In the genomic region with DNA sequence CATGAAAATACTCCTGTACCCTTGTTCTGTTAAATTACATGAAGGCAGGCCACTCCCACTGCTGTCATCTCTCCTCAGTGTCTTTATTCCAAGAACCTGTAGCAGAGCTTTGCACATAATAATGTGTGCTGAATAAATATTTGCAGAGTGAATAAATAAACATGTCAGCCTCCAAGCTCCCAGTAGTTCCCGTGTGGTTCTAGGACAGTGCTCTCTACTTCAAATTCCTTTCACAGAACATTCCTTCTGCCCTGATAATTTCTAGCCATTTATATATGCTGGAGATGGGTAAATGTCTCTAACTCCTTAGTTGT, we compare ENCODE assay signal across 10 cellular contexts. TPM values are rescaled to one million over a fixed set of nuclear protein-coding genes. Genes with fewer than 3 reads are reported as not detected.
A peak's percentile ranks its signal among the peaks of the same experiment; 100 is the strongest.
DNase-seq lines count a peak whose midpoint lies in the region; ATAC-seq and TF ChIP-seq lines count a peak whose summit lies in the region.
"Had no signal": no experiment of that assay in that cellular context is flagged by ENCODE, and none has a peak within 500 bp of the region (broad histone marks: within the 10 kb centered on the region; RNA-seq: fewer than 3 reads in every experiment).

No MANE protein-coding gene starts in this region.

- ATAC-seq in activated CD8-positive, alpha-beta memory T cell treated with anti-CD3 and anti-CD28 coated beads, Interleukin-2, amount 10 ng/mL, durations not matched to agents 7 days and 5 days, result no peak
- peak; percentile 41 for ATAC-seq in HG02885 (IDR thresholded peaks at IDR 0.05; ENCODE audit: poor library complexity, unreplicated experiment)
- peak; percentile 19 for ATAC-seq in stimulated activated effector memory CD8-positive, alpha-beta T cell treated with anti-CD3 and anti-CD28 coated beads, Interleukin-12 subunit alpha, Interleukin-12 subunit beta, amount 100 ng/mL, for 72 hours
- ATAC-seq in HG03571 (IDR thresholded peaks at IDR 0.05; ENCODE audit: unreplicated experiment), result no peak

- H3K27ac Mint-ChIP-seq in activated CD8-positive, alpha-beta memory T cell treated with anti-CD3 and anti-CD28 coated beads, Interleukin-2, amount 10 ng/mL, durations not matched to agents 7 days and 5 days, result peak overlapping the region; percentile 52
- no peak overlapping the region for H3K27ac Mint-ChIP-seq in stimulated activated effector memory CD8-positive, alpha-beta T cell treated with anti-CD3 and anti-CD28 coated beads, Interleukin-12 subunit alpha, Interleukin-12 subunit beta, amount 100 ng/mL, for 72 hours
- H3K27ac Mint-ChIP-seq in CD14-positive monocyte (no peak overlapping the region), immature natural killer cell (no peak overlapping the region)
- H3K27ac Mint-ChIP-seq: B cell had no signal

- peaks cover 1% of the 10 kb centered on the region for H3K36me3 Mint-ChIP-seq in activated CD8-positive, alpha-beta memory T cell treated with anti-CD3 and anti-CD28 coated beads, Interleukin-2, amount 10 ng/mL, durations not matched to agents 7 days and 5 days
- no peaks in the 10 kb centered on the region for H3K36me3 Mint-ChIP-seq in stimulated activated effector memory CD8-positive, alpha-beta T cell treated with anti-CD3 and anti-CD28 coated beads, Interleukin-12 subunit alpha, Interleukin-12 subunit beta, amount 100 ng/mL, for 72 hours
- H3K36me3 Mint-ChIP-seq in CD14-positive monocyte, result no peaks in the 10 kb centered on the region
- H3K36me3 Mint-ChIP-seq in immature natural killer cell, result no peaks in the 10 kb centered on the region

- H3K27me3 Mint-ChIP-seq in activated CD8-positive, alpha-beta memory T cell treated with anti-CD3 and anti-CD28 coated beads, Interleukin-2, amount 10 ng/mL, durations not matched to agents 7 days and 5 days, result peaks cover 7% of the 10 kb centered on the region
- H3K27me3 Mint-ChIP-seq in CD14-positive monocyte (ENCODE audit: low read depth in 3 of 3) (peaks cover 0 to 5% (median 3%) of the 10 kb centered on the region in 3 donors), immature natural killer cell (ENCODE audit: low read depth in 3 of 3) (peaks cover 2 to 7% (median 4%) of the 10 kb centered on the region in 3 donors)

- no peaks in the 10 kb centered on the region for H3K9me3 Mint-ChIP-seq in activated CD8-positive, alpha-beta memory T cell treated with anti-CD3 and anti-CD28 coated beads, Interleukin-2, amount 10 ng/mL, durations not matched to agents 7 days and 5 days (ENCODE audit: low read depth)
- no peaks in the 10 kb centered on the region for H3K9me3 Mint-ChIP-seq in stimulated activated effector memory CD8-positive, alpha-beta T cell treated with anti-CD3 and anti-CD28 coated beads, Interleukin-12 subunit alpha, Interleukin-12 subunit beta, amount 100 ng/mL, for 72 hours
- no peaks in the 10 kb centered on the region for H3K9me3 Mint-ChIP-seq in CD14-positive monocyte
- peaks cover 0 to 1% (median 0%) of the 10 kb centered on the region in 6 donors for H3K9me3 Mint-ChIP-seq in immature natural killer cell

- peaks cover 12% of the 10 kb centered on the region for H3K4me1 Mint-ChIP-seq in activated CD8-positive, alpha-beta memory T cell treated with anti-CD3 and anti-CD28 coated beads, Interleukin-2, amount 10 ng/mL, durations not matched to agents 7 days and 5 days
- peaks cover 13% of the 10 kb centered on the region for H3K4me1 Mint-ChIP-seq in stimulated activated effector memory CD8-positive, alpha-beta T cell treated with anti-CD3 and anti-CD28 coated beads, Interleukin-12 subunit alpha, Interleukin-12 subunit beta, amount 100 ng/mL, for 72 hours
- H3K4me1 Mint-ChIP-seq in CD14-positive monocyte (no peaks in the 10 kb centered on the region), immature natural killer cell (peaks cover 0 to 6% of the 10 kb centered on the region in 2 donors)

- TF ChIP-seq CTCF in CD14-positive monocyte (IDR thresholded peaks at IDR 0.05), result no peak

- no peak for DNase-seq in activated CD8-positive, alpha-beta memory T cell treated with anti-CD3 and anti-CD28 coated beads, Interleukin-2, amount 10 ng/mL, durations not matched to agents 7 days and 5 days
- no peak for DNase-seq in activated CD8-positive, alpha-beta memory T cell treated with anti-CD3 and anti-CD28 coated beads, Interleukin-2, amount 50 U/mL, for 4 hours
- DNase-seq in NCI-H510A treated with DMSO at 0.1 percent for 48 hours (lab: John Stamatoyannopoulos, UW) (peak; percentile 35), CD14-positive monocyte (ENCODE audit: low spot score) (no peak), immature natural killer cell (no peak)
- no peak for DNase-seq in stimulated activated effector memory CD8-positive, alpha-beta T cell treated with anti-CD3 and anti-CD28 coated beads, Interleukin-12 subunit alpha, Interleukin-12 subunit beta, amount 100 ng/mL, for 72 hours (ENCODE audit: low spot score in 2 of 2)
- DNase-seq: Kasumi-1 had no signal

- intact Hi-C loops in CD14-positive monocyte (cut with micrococcal nuclease), result no loop called here

- CTCF ChIA-PET in activated CD8-positive, alpha-beta memory T cell treated with anti-CD3 and anti-CD28 coated beads, Interleukin-2, amount 10 ng/mL, durations not matched to agents 7 days and 5 days (lab: Charles Lee), result no interaction called here

- no peak overlapping the region for H3K4me3 Mint-ChIP-seq in activated CD8-positive, alpha-beta memory T cell treated with anti-CD3 and anti-CD28 coated beads, Interleukin-2, amount 10 ng/mL, durations not matched to agents 7 days and 5 days
- H3K4me3 Mint-ChIP-seq in stimulated activated effector memory CD8-positive, alpha-beta T cell treated with anti-CD3 and anti-CD28 coated beads, Interleukin-12 subunit alpha, Interleukin-12 subunit beta, amount 100 ng/mL, for 72 hours, result peak overlapping the region; percentile 7
- no peak overlapping the region for H3K4me3 Mint-ChIP-seq in CD14-positive monocyte
- H3K4me3 Mint-ChIP-seq in immature natural killer cell, result no peak overlapping the region
- H3K4me3 Mint-ChIP-seq: B cell had no signal

RNA-seq across cellular contexts. Expression of a gene that starts 20.3 kb away (rescaled TPM):
- total RNA-seq in activated CD8-positive, alpha-beta memory T cell treated with anti-CD3 and anti-CD28 coated beads, Interleukin-2, amount 10 ng/mL, durations not matched to agents 7 days and 5 days, result not detected
- polyA plus RNA-seq in CD14-positive monocyte (not detected), immature natural killer cell (not detected)
- total RNA-seq: B cell had no signal

Comparison
In these comparisons a context has a peak if more than half of its experiments do, and no peak if none do; other contexts are left out.
1. ATAC-seq: peak in HG02885 (single experiment) and stimulated activated effector memory CD8-positive, alpha-beta T cell treated with anti-CD3 and anti-CD28 coated beads, Interleukin-12 subunit alpha, Interleukin-12 subunit beta, amount 100 ng/mL, for 72 hours (single experiment); none in activated CD8-positive, alpha-beta memory T cell treated with anti-CD3 and anti-CD28 coated beads, Interleukin-2, amount 10 ng/mL, durations not matched to agents 7 days and 5 days (single experiment) and HG03571 (single experiment).